Comparison of ENCODE assay signal across 1 cellular context in genomic region chr1:212958175-212958574, GRCh38.
TF ChIP-seq lines count a peak whose summit lies in the region.

No MANE protein-coding gene starts in this region.

TF ChIP-seq in GM23338, 12 proteins besides CTCF, POLR2A, EP300 and RAD21 (continued from another document):
- TF ChIP-seq REST (IDR thresholded peaks at IDR 0.05; ENCODE audit: unreplicated experiment) (no peak), EZH2phosphoT487 (IDR thresholded peaks at IDR 0.05; ENCODE audit: unreplicated experiment) (no peak), ZNF462 (CRISPR knock-in tag; IDR thresholded peaks at IDR 0.05) (no peak), JUNB (IDR thresholded peaks at IDR 0.05; ENCODE audit: unreplicated experiment) (no peak), NANOG (IDR thresholded peaks at IDR 0.05; ENCODE audit: borderline replicate concordance) (no peak), CREB1 (CRISPR knock-in tag; IDR thresholded peaks at IDR 0.05; ENCODE audit: low read depth) (no peak), ZNF114 (CRISPR knock-in tag; IDR thresholded peaks at IDR 0.05) (no peak), EZH2 (IDR thresholded peaks at IDR 0.05; ENCODE audit: low read depth, unreplicated experiment) (no peak)
